ENCODE assay signal across 17 cellular contexts in the genomic region with DNA sequence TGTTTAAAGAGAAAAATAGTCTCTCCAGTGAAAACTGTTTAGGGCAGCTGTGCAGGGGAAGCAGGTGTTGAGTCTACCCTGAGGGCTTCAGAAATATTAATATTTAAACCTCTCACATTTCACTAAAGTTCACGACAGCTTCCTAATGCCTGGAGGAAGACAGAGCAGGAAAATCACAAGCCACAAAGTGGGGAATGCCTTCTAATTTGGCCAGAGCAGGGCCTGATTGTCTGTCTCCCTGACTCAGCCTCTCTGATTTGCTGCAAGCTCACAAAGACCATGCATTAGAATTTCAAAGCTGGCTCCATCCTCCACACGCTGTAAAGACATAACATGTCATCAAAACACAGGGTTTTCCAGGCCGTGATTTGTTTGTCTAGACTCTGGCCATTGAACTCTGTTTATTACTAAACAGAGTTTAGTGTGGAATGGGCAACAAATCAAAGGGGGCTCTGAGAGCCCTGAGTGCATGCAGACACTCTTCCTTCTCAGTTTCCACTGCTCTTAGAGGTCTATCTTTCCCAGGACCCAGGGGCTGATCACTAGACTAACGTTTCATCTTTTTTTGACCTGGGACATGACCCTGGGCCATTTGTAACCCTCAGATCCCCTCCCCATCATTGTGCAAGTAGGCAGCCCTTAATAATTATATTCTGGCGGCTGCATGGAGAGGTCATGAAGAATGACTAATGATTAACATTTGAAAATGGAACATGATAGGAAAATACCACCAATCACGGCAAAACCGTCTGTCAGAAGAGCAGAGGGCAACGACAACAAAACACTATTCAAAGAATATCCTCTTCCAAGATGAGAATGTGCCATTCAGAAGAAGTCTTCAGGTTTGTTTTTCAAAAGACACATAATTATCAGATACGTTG.
DNase-seq lines count a peak whose midpoint lies in the region; ATAC-seq, FAIRE-seq and TF ChIP-seq lines count a peak whose summit lies in the region.
"Had no signal": no experiment of that assay in that cellular context is flagged by ENCODE, and none has a peak within 500 bp of the region (broad histone marks: within the 10 kb centered on the region; RNA-seq: fewer than 3 reads in every experiment).

No MANE protein-coding gene starts in this region.

- no peak for TF ChIP-seq POLR2A in A549 (IDR thresholded peaks at IDR 0.05; ENCODE audit: low read length)

- peak overlapping the region in 1 of 2 experiments; percentile 44; a peak in 2 of 6 replicates for H3K27ac ChIP-seq in A549
- H3K27ac ChIP-seq: right atrium auricular region, tibial nerve had no signal

- no peak overlapping the region for H3K4me3 ChIP-seq in A549
- H3K4me3 ChIP-seq: right atrium auricular region, tibial nerve had no signal

- WGBS in A549 (ENCODE audit: missing lambda C conversion rate), result 53% methylated on average over 9 of the region's 9 CpGs

- H3K9me3 ChIP-seq in A549, result no peaks in the 10 kb centered on the region
- H3K9me3 ChIP-seq: right atrium auricular region, tibial nerve had no signal

- ATAC-seq in A549 (peak; percentile 30 to 36; a peak in 4 of 6 replicates), HG02981 (IDR thresholded peaks at IDR 0.05; ENCODE audit: unreplicated experiment) (no peak), omental fat pad (ENCODE audit: low FRiP score) (no peak)
- ATAC-seq: activated T-cell treated with anti-CD3 and anti-CD28 coated beads, Interleukin-2, amount 50 U/mL, for 72 hours had no signal

- POLR2A ChIA-PET in A549 (lab: Yijun Ruan, JAX), result no interaction called here

- DNase-seq in A549 (ENCODE audit: low read depth in 1 of 2, low spot score in 1 of 2) (no peak), HuH-7 (ENCODE audit: low spot score) (peak; percentile 15), dermis blood vessel endothelial cell (peak; percentile 3), myocyte (ENCODE audit: low read depth) (peak; percentile 44), HT-29 (ENCODE audit: low spot score) (no peak), HCEC 1CT (no peak), omental fat pad (ENCODE audit: low spot score) (no peak)
- DNase-seq: activated naive CD8-positive, alpha-beta T cell treated with anti-CD3 and anti-CD28 coated beads, Interleukin-2, amount 10 ng/mL, durations not matched to agents 7 days and 5 days; activated T-cell treated with anti-CD3 and anti-CD28 coated beads, Interleukin-2, amount 50 U/mL, for 72 hours; caudate nucleus; stimulated activated CD4-positive, alpha-beta T cell treated with anti-CD3 and anti-CD28 coated beads, Interleukin-4, amount 100 ng/mL, for 1 hour; T1000 had no signal

- no peak for FAIRE-seq in A549 (lab: Jason Lieb, UNC)
- FAIRE-seq: D721Med, keratinocyte had no signal

- no peak for TF ChIP-seq EP300 in A549 (IDR thresholded peaks at IDR 0.05)

- H3K4me2 ChIP-seq in A549, result peak overlapping the region; percentile 31

- H3K4me1 ChIP-seq in A549, result peaks cover 16% of the 10 kb centered on the region
- H3K4me1 ChIP-seq: right atrium auricular region, tibial nerve had no signal

- TF ChIP-seq RAD21 in A549 (conservative IDR thresholded peaks at IDR 0.05 in 1 of 2, IDR thresholded peaks at IDR 0.05 in 1 of 2), result no peak

- TF ChIP-seq CTCF in A549 (IDR thresholded peaks at IDR 0.05) (no peak), omental fat pad (IDR thresholded peaks at IDR 0.05) (no peak)

- CTCF ChIA-PET in A549 (lab: Yijun Ruan, JAX), result interaction anchor here (0.6 to 1.0 kb wide), 3 partner anchors 132 to 146 kb away, joined by 3 to 5 read pairs (median 3); partner anchors contain the start of gene ENC1

TF ChIP-seq in A549, 52 proteins besides CTCF, POLR2A, EP300 and RAD21:
- TF ChIP-seq NFE2L2 (conservative IDR thresholded peaks at IDR 0.05; ENCODE audit: low read length), result no peak
- TF ChIP-seq HES2 (IDR thresholded peaks at IDR 0.05), result no peak
- no peak for TF ChIP-seq RCOR1 (IDR thresholded peaks at IDR 0.05; ENCODE audit: low read depth, low read length)
- TF ChIP-seq HDAC2 (IDR thresholded peaks at IDR 0.05), result no peak
- no peak for TF ChIP-seq HOXB5 (CRISPR knock-in tag; IDR thresholded peaks at IDR 0.05)
- no peak for TF ChIP-seq CHD4 (IDR thresholded peaks at IDR 0.05; ENCODE audit: borderline replicate concordance)
- TF ChIP-seq SREBF2 (IDR thresholded peaks at IDR 0.05), result no peak

Comparison
In these comparisons a context has a peak if more than half of its experiments do, and no peak if none do; other contexts are left out.
1. ATAC-seq: peak in A549 (2 of 2); none in HG02981 (single experiment) and omental fat pad (single experiment).
2. DNase-seq: peak in HuH-7 (single experiment), dermis blood vessel endothelial cell (single experiment) and myocyte (single experiment); none in A549 (0 of 2), HT-29 (single experiment), HCEC 1CT (single experiment) and omental fat pad (single experiment).